ENCODE assay signal across 8 cellular contexts in the genomic region with DNA sequence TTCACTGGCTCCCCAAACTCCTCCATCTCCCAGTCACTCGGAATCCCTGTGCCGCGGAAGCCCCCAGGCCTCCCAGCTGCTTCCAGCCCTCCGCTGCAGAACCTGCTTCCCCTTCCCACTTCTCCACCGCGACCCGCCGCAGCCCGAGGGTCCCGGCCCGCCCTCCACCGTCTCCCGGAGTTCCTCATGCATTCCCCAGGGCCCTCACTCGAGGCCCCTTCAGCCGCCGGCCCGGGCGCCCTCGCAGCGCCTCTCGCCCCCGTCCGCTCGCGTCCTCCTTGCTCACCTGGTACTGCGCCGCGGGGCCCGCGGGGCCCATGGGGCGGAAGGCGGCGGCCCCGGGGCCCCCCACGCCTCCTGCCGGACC. TPM values are rescaled to one million over a fixed set of nuclear protein-coding genes. Genes with fewer than 3 reads are reported as not detected.
A peak's percentile ranks its signal among the peaks of the same experiment; 100 is the strongest.
DNase-seq lines count a peak whose midpoint lies in the region; ATAC-seq lines count a peak whose summit lies in the region.

No MANE protein-coding gene starts in this region.

- peaks cover 19 to 20% of the 10 kb centered on the region in 2 donors for H3K36me3 Mint-ChIP-seq in activated naive CD4-positive, alpha-beta T cell treated with anti-CD3 and anti-CD28 coated beads, Interleukin-2, amount 50 U/mL, for 72 hours
- peaks cover 3% of the 10 kb centered on the region for H3K36me3 Mint-ChIP-seq in stimulated activated memory B cell treated with anti-CD40 and anti-IgM and Interleukin-4, amounts not matched to agents 10 μg/mL and 1 μg/mL and 100 μg/mL, for 72 hours

- H3K27ac ChIP-seq in BLaER1 (peak overlapping the region; percentile 99), iPS-18a (ENCODE audit: low read length) (no peak overlapping the region)

- peaks cover 13% of the 10 kb centered on the region for H3K36me3 ChIP-seq in BLaER1
- no peaks in the 10 kb centered on the region for H3K36me3 ChIP-seq in iPS-18a (ENCODE audit: control insufficient read depth, low read depth, low read length)

- H3K9me3 Mint-ChIP-seq in activated naive CD4-positive, alpha-beta T cell treated with anti-CD3 and anti-CD28 coated beads, Interleukin-2, amount 50 U/mL, for 72 hours: no peaks in the 10 kb centered on the region
- H3K9me3 Mint-ChIP-seq in stimulated activated memory B cell treated with anti-CD40 and anti-IgM and Interleukin-4, amounts not matched to agents 10 μg/mL and 1 μg/mL and 100 μg/mL, for 72 hours: no peaks in the 10 kb centered on the region

- H3K4me3 Mint-ChIP-seq in stimulated activated memory B cell treated with anti-CD40 and anti-IgM and Interleukin-4, amounts not matched to agents 10 μg/mL and 1 μg/mL and 100 μg/mL, for 72 hours: peak overlapping the region; percentile 94

- H3K27ac Mint-ChIP-seq in activated naive CD4-positive, alpha-beta T cell treated with anti-CD3 and anti-CD28 coated beads, Interleukin-2, amount 50 U/mL, for 72 hours: peak overlapping the region; percentile 94 to 99
- peak overlapping the region; percentile 95 for H3K27ac Mint-ChIP-seq in stimulated activated memory B cell treated with anti-CD40 and anti-IgM and Interleukin-4, amounts not matched to agents 10 μg/mL and 1 μg/mL and 100 μg/mL, for 72 hours

- ATAC-seq in GM19035 (IDR thresholded peaks at IDR 0.05; ENCODE audit: unreplicated experiment) (peak; percentile 29), HG03469 (IDR thresholded peaks at IDR 0.05; ENCODE audit: unreplicated experiment) (peak; percentile 11), GM19324 (IDR thresholded peaks at IDR 0.05; ENCODE audit: low FRiP score, unreplicated experiment) (no peak)
- peak; percentile 9 to 30 for ATAC-seq in activated naive CD4-positive, alpha-beta T cell treated with anti-CD3 and anti-CD28 coated beads, Interleukin-2, amount 50 U/mL, for 72 hours
- peak; percentile 66 for ATAC-seq in stimulated activated memory B cell treated with anti-CD40 and anti-IgM and Interleukin-4, amounts not matched to agents 10 μg/mL and 1 μg/mL and 100 μg/mL, for 72 hours

- H3K27me3 ChIP-seq in BLaER1: no peaks in the 10 kb centered on the region
- peaks cover 25% of the 10 kb centered on the region for H3K27me3 ChIP-seq in iPS-18a (ENCODE audit: control insufficient read depth, insufficient read depth, low read length)

- no peaks in the 10 kb centered on the region for H3K27me3 Mint-ChIP-seq in stimulated activated memory B cell treated with anti-CD40 and anti-IgM and Interleukin-4, amounts not matched to agents 10 μg/mL and 1 μg/mL and 100 μg/mL, for 72 hours

- peak overlapping the region; percentile 98 for H3K9ac ChIP-seq in BLaER1
- H3K9ac ChIP-seq in iPS-18a (ENCODE audit: low read length): peak overlapping the region; percentile 77

- peak overlapping the region; percentile 98 for H3K4me2 ChIP-seq in BLaER1

- no peaks in the 10 kb centered on the region for H3K9me3 ChIP-seq in BLaER1
- H3K9me3 ChIP-seq in iPS-18a (ENCODE audit: control insufficient read depth, low read depth, low read length): no peaks in the 10 kb centered on the region

- no peak for DNase-seq in activated naive CD4-positive, alpha-beta T cell treated with anti-CD3 and anti-CD28 coated beads, Interleukin-2, amount 50 U/mL, for 72 hours (ENCODE audit: low spot score in 2 of 2)
- no peak for DNase-seq in NK-92 (lab: John Stamatoyannopoulos, UW; ENCODE audit: unreplicated experiment)

- peaks cover 64% of the 10 kb centered on the region for H3K4me1 ChIP-seq in BLaER1
- H3K4me1 ChIP-seq in iPS-18a (ENCODE audit: control insufficient read depth, low read depth, low read length): peaks cover 22% of the 10 kb centered on the region

- peaks cover 49% of the 10 kb centered on the region for H4K20me1 ChIP-seq in BLaER1

- H3K4me1 Mint-ChIP-seq in stimulated activated memory B cell treated with anti-CD40 and anti-IgM and Interleukin-4, amounts not matched to agents 10 μg/mL and 1 μg/mL and 100 μg/mL, for 72 hours: peaks cover 53% of the 10 kb centered on the region

- H3K4me3 ChIP-seq in BLaER1: peak overlapping the region; percentile 97
- peak overlapping the region; percentile 94 for H3K4me3 ChIP-seq in iPS-18a (ENCODE audit: low read length)

RNA-seq across cellular contexts. Expression of a gene that starts 0.3 kb away (rescaled TPM):
- 100 to 1,000 TPM in 1 of 2 donors, 10 to 100 TPM in 1; 90.3 to 113 TPM for total RNA-seq in activated naive CD4-positive, alpha-beta T cell treated with anti-CD3 and anti-CD28 coated beads, Interleukin-2, amount 50 U/mL, for 72 hours

RNA-seq across cellular contexts. Expression of a gene that starts 14.7 kb away (rescaled TPM):
- total RNA-seq in activated naive CD4-positive, alpha-beta T cell treated with anti-CD3 and anti-CD28 coated beads, Interleukin-2, amount 50 U/mL, for 72 hours: 10 to 100 TPM; 47.0 to 55.8 TPM

RNA-seq across cellular contexts. Expression of a gene that starts 14.9 kb away (rescaled TPM):
- 100 to 1,000 TPM; 129 to 137 TPM for total RNA-seq in activated naive CD4-positive, alpha-beta T cell treated with anti-CD3 and anti-CD28 coated beads, Interleukin-2, amount 50 U/mL, for 72 hours

RNA-seq across cellular contexts. Expression of a gene that starts 31.3 kb away (rescaled TPM):
- 1 to 10 TPM; 2.2 to 2.4 TPM for total RNA-seq in activated naive CD4-positive, alpha-beta T cell treated with anti-CD3 and anti-CD28 coated beads, Interleukin-2, amount 50 U/mL, for 72 hours

RNA-seq across cellular contexts. Expression of a gene that starts 39.6 kb away (rescaled TPM):
- not detected for total RNA-seq in activated naive CD4-positive, alpha-beta T cell treated with anti-CD3 and anti-CD28 coated beads, Interleukin-2, amount 50 U/mL, for 72 hours
